ENCODE assay signal across 29 cellular contexts in genomic region chr2:79189465-79189864, GRCh38. TPM values are rescaled to one million over a fixed set of nuclear protein-coding genes. Genes with fewer than 3 reads are reported as not detected.
"Had no signal": no experiment of that assay in that cellular context is flagged by ENCODE, and none has a peak within 500 bp of the region (broad histone marks: within the 10 kb centered on the region; RNA-seq: fewer than 3 reads in every experiment).

No MANE protein-coding gene starts in this region.

- H3K27ac Mint-ChIP-seq: dendritic cell treated with granulocyte-macrophage colony-stimulating factor and Interleukin-4, amounts not matched to agents 40 ng/mL and 50 ng/mL, for 4 days; naive thymus-derived CD4-positive, alpha-beta T cell; stimulated activated memory B cell treated with anti-CD40 and anti-IgM and Interleukin-4, amounts not matched to agents 10 μg/mL and 1 μg/mL and 100 μg/mL, for 72 hours; stimulated activated naive CD8-positive, alpha-beta T cell treated with anti-CD3 and anti-CD28 coated beads, Interleukin-15, amount 100 ng/mL, for 72 hours had no signal

- H3K4me3 Mint-ChIP-seq: dendritic cell treated with granulocyte-macrophage colony-stimulating factor and Interleukin-4, amounts not matched to agents 40 ng/mL and 50 ng/mL, for 4 days; naive thymus-derived CD4-positive, alpha-beta T cell; stimulated activated memory B cell treated with anti-CD40 and anti-IgM and Interleukin-4, amounts not matched to agents 10 μg/mL and 1 μg/mL and 100 μg/mL, for 72 hours; stimulated activated naive CD8-positive, alpha-beta T cell treated with anti-CD3 and anti-CD28 coated beads, Interleukin-15, amount 100 ng/mL, for 72 hours had no signal

- H3K36me3 Mint-ChIP-seq: stimulated activated memory B cell treated with anti-CD40 and anti-IgM and Interleukin-4, amounts not matched to agents 10 μg/mL and 1 μg/mL and 100 μg/mL, for 72 hours had no signal

- H3K4me1 ChIP-seq: esophagus squamous epithelium, gastroesophageal sphincter, psoas muscle, spleen, transverse colon had no signal

- H3K9me3 ChIP-seq: esophagus squamous epithelium, gastroesophageal sphincter, ovary, psoas muscle, spleen, thoracic aorta, transverse colon had no signal

- H3K27me3 Mint-ChIP-seq: dendritic cell treated with granulocyte-macrophage colony-stimulating factor and Interleukin-4, amounts not matched to agents 40 ng/mL and 50 ng/mL, for 4 days; naive thymus-derived CD4-positive, alpha-beta T cell; stimulated activated memory B cell treated with anti-CD40 and anti-IgM and Interleukin-4, amounts not matched to agents 10 μg/mL and 1 μg/mL and 100 μg/mL, for 72 hours; stimulated activated naive CD8-positive, alpha-beta T cell treated with anti-CD3 and anti-CD28 coated beads, Interleukin-15, amount 100 ng/mL, for 72 hours had no signal

- H3K4me1 Mint-ChIP-seq: naive thymus-derived CD4-positive, alpha-beta T cell; stimulated activated memory B cell treated with anti-CD40 and anti-IgM and Interleukin-4, amounts not matched to agents 10 μg/mL and 1 μg/mL and 100 μg/mL, for 72 hours; stimulated activated naive CD8-positive, alpha-beta T cell treated with anti-CD3 and anti-CD28 coated beads, Interleukin-15, amount 100 ng/mL, for 72 hours had no signal

- H3K27me3 ChIP-seq: esophagus squamous epithelium, gastroesophageal sphincter, ovary, spleen, transverse colon had no signal

- ATAC-seq: gastroesophageal sphincter; left colon; left ventricle myocardium superior; naive thymus-derived CD4-positive, alpha-beta T cell; psoas muscle; sciatic nerve; stimulated activated memory B cell treated with anti-CD40 and anti-IgM and Interleukin-4, amounts not matched to agents 10 μg/mL and 1 μg/mL and 100 μg/mL, for 72 hours; stimulated activated naive CD8-positive, alpha-beta T cell treated with anti-CD3 and anti-CD28 coated beads, Interleukin-15, amount 100 ng/mL, for 72 hours had no signal

- DNase-seq: cerebellar nuclear complex; esophagus squamous epithelium; foreskin fibroblast; left colon; left ventricle myocardium superior; mesenchymal stem cell; naive thymus-derived CD4-positive, alpha-beta T cell; nucleus accumbens; ovary; psoas muscle; spleen; stimulated activated CD4-positive, alpha-beta T cell treated with anti-CD3 and anti-CD28 coated beads, Interleukin-15, amount 100 ng/mL, for 24 hours; stimulated activated CD4-positive, alpha-beta T cell treated with anti-CD3 and anti-CD28 coated beads, Interleukin-1b, Interleukin-23, amount 100 ng/mL, for 48 hours; stimulated activated CD4-positive, alpha-beta T cell treated with anti-CD3 and anti-CD28 coated beads, Interleukin-4, amount 100 ng/mL, for 24 hours; stimulated activated naive CD8-positive, alpha-beta T cell treated with anti-CD3 and anti-CD28 coated beads, Interleukin-15, amount 100 ng/mL, for 72 hours; transverse colon had no signal

- H3K36me3 ChIP-seq: esophagus squamous epithelium, gastroesophageal sphincter, ovary, spleen, thoracic aorta, transverse colon had no signal

- FAIRE-seq: colon had no signal

- H3K4me3 ChIP-seq: esophagus squamous epithelium, gastroesophageal sphincter, lung, ovary, psoas muscle, spleen, thoracic aorta, transverse colon had no signal

- H3K27ac ChIP-seq: esophagus squamous epithelium, gastroesophageal sphincter, ovary, psoas muscle, spleen, thoracic aorta, transverse colon had no signal

RNA-seq across cellular contexts. Expression of gene REG3A, which starts 29.9 kb away (rescaled TPM):
- total RNA-seq: epithelial cell of proximal tubule; esophagus squamous epithelium; gastroesophageal sphincter; kidney epithelial cell; left ventricle myocardium superior; lung; naive thymus-derived CD4-positive, alpha-beta T cell; psoas muscle; skeletal muscle tissue; subcutaneous adipose tissue; transverse colon; ureter had no signal
- polyA plus RNA-seq: naive thymus-derived CD4-positive, alpha-beta T cell; neural cell; ovary had no signal
